In the genomic region with DNA sequence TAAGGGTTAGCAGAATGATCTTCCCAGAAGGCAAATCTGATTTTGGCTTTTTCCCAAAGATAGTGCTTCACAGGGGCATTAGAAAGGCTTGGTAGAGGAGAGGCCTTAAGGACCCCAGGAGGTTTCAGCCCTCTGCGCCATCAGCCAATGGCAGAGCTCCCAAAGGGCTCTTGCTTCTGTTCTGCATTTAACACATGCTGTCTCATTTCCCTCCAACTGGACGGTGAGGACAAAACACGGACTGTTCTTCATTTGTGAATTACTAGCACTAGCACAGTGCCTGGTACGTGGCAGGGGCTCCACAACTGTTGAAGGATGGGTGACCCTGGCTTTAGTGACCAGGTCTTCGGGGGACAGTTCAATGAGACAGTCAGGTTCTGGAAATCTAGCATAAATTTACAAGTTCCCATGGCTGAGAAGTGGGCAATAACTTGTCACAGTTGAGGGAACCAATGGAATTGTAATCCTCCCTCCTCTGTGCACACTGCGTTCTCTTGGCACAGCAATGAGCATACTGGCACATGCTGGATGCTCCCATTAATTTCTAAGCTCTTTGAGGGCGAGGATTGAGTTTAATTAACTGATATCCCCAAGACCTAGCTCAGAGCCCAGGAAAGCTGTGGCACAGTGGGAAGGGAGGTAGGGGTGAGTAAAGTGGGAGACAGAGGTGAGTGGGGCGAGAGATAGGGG, we compare ENCODE assay signal across 1 cellular context.
TF ChIP-seq lines count a peak whose summit lies in the region.

No MANE protein-coding gene starts in this region.

TF ChIP-seq in WTC11, 78 proteins besides CTCF, POLR2A, EP300 and RAD21 (continued from another document):
- no peak for TF ChIP-seq SOX15 (CRISPR knock-in tag; IDR thresholded peaks at IDR 0.05)
- TF ChIP-seq, protein P1, sequence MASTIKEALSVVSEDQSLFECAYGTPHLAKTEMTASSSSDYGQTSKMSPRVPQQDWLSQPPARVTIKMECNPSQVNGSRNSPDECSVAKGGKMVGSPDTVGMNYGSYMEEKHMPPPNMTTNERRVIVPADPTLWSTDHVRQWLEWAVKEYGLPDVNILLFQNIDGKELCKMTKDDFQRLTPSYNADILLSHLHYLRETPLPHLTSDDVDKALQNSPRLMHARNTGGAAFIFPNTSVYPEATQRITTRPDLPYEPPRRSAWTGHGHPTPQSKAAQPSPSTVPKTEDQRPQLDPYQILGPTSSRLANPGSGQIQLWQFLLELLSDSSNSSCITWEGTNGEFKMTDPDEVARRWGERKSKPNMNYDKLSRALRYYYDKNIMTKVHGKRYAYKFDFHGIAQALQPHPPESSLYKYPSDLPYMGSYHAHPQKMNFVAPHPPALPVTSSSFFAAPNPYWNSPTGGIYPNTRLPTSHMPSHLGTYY (CRISPR knock-in tag; IDR thresholded peaks at IDR 0.05) = no peak
- no peak for TF ChIP-seq ESRRA (CRISPR knock-in tag; IDR thresholded peaks at IDR 0.05; ENCODE audit: borderline replicate concordance)
- TF ChIP-seq, protein P2, sequence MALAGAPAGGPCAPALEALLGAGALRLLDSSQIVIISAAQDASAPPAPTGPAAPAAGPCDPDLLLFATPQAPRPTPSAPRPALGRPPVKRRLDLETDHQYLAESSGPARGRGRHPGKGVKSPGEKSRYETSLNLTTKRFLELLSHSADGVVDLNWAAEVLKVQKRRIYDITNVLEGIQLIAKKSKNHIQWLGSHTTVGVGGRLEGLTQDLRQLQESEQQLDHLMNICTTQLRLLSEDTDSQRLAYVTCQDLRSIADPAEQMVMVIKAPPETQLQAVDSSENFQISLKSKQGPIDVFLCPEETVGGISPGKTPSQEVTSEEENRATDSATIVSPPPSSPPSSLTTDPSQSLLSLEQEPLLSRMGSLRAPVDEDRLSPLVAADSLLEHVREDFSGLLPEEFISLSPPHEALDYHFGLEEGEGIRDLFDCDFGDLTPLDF (CRISPR knock-in tag; IDR thresholded peaks at IDR 0.05) = no peak
- no peak for TF ChIP-seq ZNF671 (CRISPR knock-in tag; IDR thresholded peaks at IDR 0.05)
TF ChIP-seq in WTC11: peak in this region for 0.
